In the genomic region with DNA sequence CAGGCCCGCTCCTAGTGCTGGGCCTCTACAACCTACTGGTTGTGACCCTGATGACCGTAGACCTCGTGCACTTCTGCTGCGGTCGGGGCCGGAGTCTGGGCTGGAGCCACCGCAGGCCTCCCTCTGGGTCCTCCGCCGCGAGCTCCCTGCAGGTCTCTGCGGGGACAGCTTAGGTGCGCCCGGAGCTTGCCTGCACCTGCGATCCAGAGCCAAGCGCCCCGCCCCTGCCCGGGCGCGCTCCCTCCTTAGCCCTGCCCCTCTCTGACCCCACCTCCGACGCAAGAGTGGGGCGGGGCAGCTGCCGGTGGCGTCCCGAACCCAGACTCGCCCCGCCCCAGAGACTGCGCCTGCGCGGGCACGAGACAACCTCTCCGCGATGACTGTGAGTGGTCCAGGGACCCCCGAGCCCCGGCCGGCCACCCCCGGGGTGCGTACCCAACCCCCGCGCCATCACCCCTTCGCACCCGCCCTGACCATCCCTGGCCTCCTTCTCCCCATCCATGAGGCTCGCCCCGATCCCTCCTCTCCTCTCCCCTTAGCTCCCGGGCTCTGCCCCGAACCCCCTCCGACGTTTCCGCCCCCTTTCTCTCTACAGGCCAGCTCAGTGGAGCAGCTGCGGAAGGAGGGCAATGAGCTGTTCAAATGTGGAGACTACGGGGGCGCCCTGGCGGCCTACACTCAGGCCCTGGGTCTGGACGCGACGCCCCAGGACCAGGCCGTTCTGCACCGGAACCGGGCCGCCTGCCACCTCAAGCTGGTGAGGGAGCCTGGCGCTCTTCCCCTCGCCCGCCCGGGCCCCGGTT, we compare ENCODE assay signal across 8 cellular contexts. TPM values are rescaled to one million over a fixed set of nuclear protein-coding genes. Genes with fewer than 3 reads are reported as not detected.
DNase-seq lines count a peak whose midpoint lies in the region; ATAC-seq and TF ChIP-seq lines count a peak whose summit lies in the region.

A gene with protein sequence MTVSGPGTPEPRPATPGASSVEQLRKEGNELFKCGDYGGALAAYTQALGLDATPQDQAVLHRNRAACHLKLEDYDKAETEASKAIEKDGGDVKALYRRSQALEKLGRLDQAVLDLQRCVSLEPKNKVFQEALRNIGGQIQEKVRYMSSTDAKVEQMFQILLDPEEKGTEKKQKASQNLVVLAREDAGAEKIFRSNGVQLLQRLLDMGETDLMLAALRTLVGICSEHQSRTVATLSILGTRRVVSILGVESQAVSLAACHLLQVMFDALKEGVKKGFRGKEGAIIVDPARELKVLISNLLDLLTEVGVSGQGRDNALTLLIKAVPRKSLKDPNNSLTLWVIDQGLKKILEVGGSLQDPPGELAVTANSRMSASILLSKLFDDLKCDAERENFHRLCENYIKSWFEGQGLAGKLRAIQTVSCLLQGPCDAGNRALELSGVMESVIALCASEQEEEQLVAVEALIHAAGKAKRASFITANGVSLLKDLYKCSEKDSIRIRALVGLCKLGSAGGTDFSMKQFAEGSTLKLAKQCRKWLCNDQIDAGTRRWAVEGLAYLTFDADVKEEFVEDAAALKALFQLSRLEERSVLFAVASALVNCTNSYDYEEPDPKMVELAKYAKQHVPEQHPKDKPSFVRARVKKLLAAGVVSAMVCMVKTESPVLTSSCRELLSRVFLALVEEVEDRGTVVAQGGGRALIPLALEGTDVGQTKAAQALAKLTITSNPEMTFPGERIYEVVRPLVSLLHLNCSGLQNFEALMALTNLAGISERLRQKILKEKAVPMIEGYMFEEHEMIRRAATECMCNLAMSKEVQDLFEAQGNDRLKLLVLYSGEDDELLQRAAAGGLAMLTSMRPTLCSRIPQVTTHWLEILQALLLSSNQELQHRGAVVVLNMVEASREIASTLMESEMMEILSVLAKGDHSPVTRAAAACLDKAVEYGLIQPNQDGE (plus strand): TSS at position 337 of the 803 bp plus-strand sequence. CDS start 40 bp downstream, at position 377.

- H3K4me3 Mint-ChIP-seq in activated CD4-positive, alpha-beta T cell treated with anti-CD3 and anti-CD28 coated beads, Interleukin-2, amount 10 ng/mL, durations not matched to agents 7 days and 5 days: peak within 1 kb of the TSS; percentile 82

- no peaks in the 10 kb centered on the region for H3K27me3 Mint-ChIP-seq in activated CD4-positive, alpha-beta T cell treated with anti-CD3 and anti-CD28 coated beads, Interleukin-2, amount 10 ng/mL, durations not matched to agents 7 days and 5 days

- CTCF ChIA-PET in BJ (lab: Yijun Ruan, JAX): interaction anchor here (0.5 to 7.1 kb wide), 19 partner anchors 9 to 620 kb away, joined by 3 to 94 read pairs (median 7); a partner anchor contains a TSS
- CTCF ChIA-PET in activated CD4-positive, alpha-beta T cell treated with anti-CD3 and anti-CD28 coated beads, Interleukin-2, amount 10 ng/mL, durations not matched to agents 7 days and 5 days (lab: Charles Lee): interaction anchor here (0.7 to 9.8 kb wide), 22 partner anchors 10 to 574 kb away, joined by 3 to 140 read pairs (median 4); a partner anchor contains a TSS

- POLR2A ChIA-PET in BJ (lab: Charles Lee): interaction anchor here (0.5 to 1.0 kb wide), 2 partner anchors 9 to 58 kb away, joined by 6 to 24 read pairs; no protein-coding TSS in a partner anchor
- POLR2A ChIA-PET in activated CD4-positive, alpha-beta T cell treated with anti-CD3 and anti-CD28 coated beads, Interleukin-2, amount 10 ng/mL, durations not matched to agents 7 days and 5 days (lab: Charles Lee): interaction anchor here (0.6 kb wide), 2 partner anchors 47 to 235 kb away, joined by 3 to 5 read pairs; no protein-coding TSS in a partner anchor

- intact Hi-C loops in left lung (cut with DNase I): no loop called here

- TF ChIP-seq CTCF in BJ (IDR thresholded peaks at IDR 0.05; ENCODE audit: insufficient read depth, low read depth, low read length): 0 out of 2 replicates have a peak, but pooled peaks have one; percentile 19
- no peak for TF ChIP-seq CTCF in left lung (IDR thresholded peaks at IDR 0.05)

- H3K27ac ChIP-seq in left lung: peak within 1 kb of the TSS; percentile 77 to 79

- peak within 1 kb of the TSS; percentile 96 for H3K27ac Mint-ChIP-seq in activated CD4-positive, alpha-beta T cell treated with anti-CD3 and anti-CD28 coated beads, Interleukin-2, amount 10 ng/mL, durations not matched to agents 7 days and 5 days

- H3K9me3 ChIP-seq in left lung: no peaks in the 10 kb centered on the region

- peaks cover 51% of the 10 kb centered on the region for H3K4me1 Mint-ChIP-seq in activated CD4-positive, alpha-beta T cell treated with anti-CD3 and anti-CD28 coated beads, Interleukin-2, amount 10 ng/mL, durations not matched to agents 7 days and 5 days

- ATAC-seq in GM19324 (IDR thresholded peaks at IDR 0.05; ENCODE audit: low FRiP score, unreplicated experiment) (peak; percentile 61), HG03460 (IDR thresholded peaks at IDR 0.05; ENCODE audit: unreplicated experiment) (peak; percentile 53), left lung (peak; percentile 86)

- DNase-seq in BJ (ENCODE audit: low read depth): no peak
- peak; percentile 81 to 98 for DNase-seq in NCI-H526 (lab: John Stamatoyannopoulos, UW)
- peak; percentile 96 for DNase-seq in activated CD4-positive, alpha-beta T cell treated with anti-CD3 and anti-CD28 coated beads, Interleukin-2, amount 10 ng/mL, durations not matched to agents 7 days and 5 days
- peak; percentile 48 for DNase-seq in cortex of kidney (lab: John Stamatoyannopoulos, UW)
- peak; percentile 96 to 99 for DNase-seq in left lung
- DNase-seq in stimulated activated CD4-positive, alpha-beta T cell treated with anti-CD3 and anti-CD28 coated beads, Interleukin-2, amount 100 ng/mL, for 48 hours: peak; percentile 96

- H3K4me1 ChIP-seq in left lung: peaks cover 30 to 63% of the 10 kb centered on the region in 2 donors

- no peaks in the 10 kb centered on the region for H3K27me3 ChIP-seq in BJ (ENCODE audit: control insufficient read depth, insufficient read depth, low read length)
- no peaks in the 10 kb centered on the region for H3K27me3 ChIP-seq in left lung

- H3K4me3 ChIP-seq in BJ (ENCODE audit: low read depth, low read length) (peak within 1 kb of the TSS; percentile 81), left lung (peak within 1 kb of the TSS; percentile 79 to 83)

- H3K36me3 Mint-ChIP-seq in activated CD4-positive, alpha-beta T cell treated with anti-CD3 and anti-CD28 coated beads, Interleukin-2, amount 10 ng/mL, durations not matched to agents 7 days and 5 days (ENCODE audit: low read depth): peaks cover 24% of the 10 kb centered on the region

- H3K36me3 ChIP-seq in BJ (ENCODE audit: control insufficient read depth, insufficient read depth, low read length) (peaks cover 13% of the 10 kb centered on the region), left lung (peaks cover 0 to 28% of the 10 kb centered on the region in 2 donors)

- no peaks in the 10 kb centered on the region for H3K9me3 Mint-ChIP-seq in activated CD4-positive, alpha-beta T cell treated with anti-CD3 and anti-CD28 coated beads, Interleukin-2, amount 10 ng/mL, durations not matched to agents 7 days and 5 days

RNA-seq across cellular contexts. Expression of the gene that starts here (rescaled TPM):
- polyA plus RNA-seq in BJ (2011; rRNA removed): 69.8 and 93.8 TPM in 2 replicates
- 58.2 and 84.9 TPM in 2 replicates for polyA minus RNA-seq in BJ (2011; rRNA and poly(A)+ RNA removed)
- total RNA-seq in activated CD4-positive, alpha-beta T cell treated with anti-CD3 and anti-CD28 coated beads, Interleukin-2, amount 10 ng/mL, durations not matched to agents 7 days and 5 days: 10 to 100 TPM; 59.3 to 69.8 TPM
- 10 to 100 TPM; 62.3 to 74.4 TPM for total RNA-seq in left lung
